1 cellular context compared by ENCODE assay signal in the genomic region with DNA sequence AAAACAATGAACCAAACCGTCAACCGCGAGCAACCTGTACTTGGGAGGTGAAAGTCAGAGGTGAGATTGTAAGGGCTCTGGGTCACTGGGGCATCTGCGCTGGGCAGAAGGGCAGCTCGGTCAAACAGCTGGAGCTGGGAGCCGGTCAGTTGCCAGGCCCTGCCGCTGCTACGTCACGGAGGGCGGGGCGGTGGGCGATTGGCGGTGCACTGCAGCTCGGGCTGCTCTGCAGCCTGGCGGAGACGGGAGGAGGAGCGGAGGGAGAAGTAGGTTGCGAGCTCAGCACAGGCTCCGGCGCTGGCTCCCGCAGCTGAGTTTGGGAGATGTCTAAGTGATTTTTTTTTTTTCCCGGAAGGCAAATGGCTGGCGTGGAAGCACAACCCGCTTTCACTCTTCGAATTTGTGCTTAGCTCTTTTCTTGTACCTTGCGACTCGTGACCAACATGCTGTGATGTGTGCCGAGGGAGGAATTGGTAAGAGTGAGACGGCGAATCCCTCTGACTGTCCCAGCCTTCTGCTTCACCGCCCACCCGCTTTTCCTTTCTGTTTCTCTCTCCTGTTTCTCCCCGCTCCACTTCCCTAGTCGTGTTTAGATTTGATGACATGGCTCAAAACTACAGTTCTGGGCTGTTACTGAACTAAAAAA.
TF ChIP-seq lines count a peak whose summit lies in the region.

A gene (plus strand): TSS at position 229 of the 646 bp plus-strand sequence. CDS start 27,266 bp downstream, outside the sequence.

TF ChIP-seq in HepG2, 621 proteins besides CTCF, POLR2A, EP300 and RAD21 (continued from another document and continues in another):
- TF ChIP-seq, protein P1, sequence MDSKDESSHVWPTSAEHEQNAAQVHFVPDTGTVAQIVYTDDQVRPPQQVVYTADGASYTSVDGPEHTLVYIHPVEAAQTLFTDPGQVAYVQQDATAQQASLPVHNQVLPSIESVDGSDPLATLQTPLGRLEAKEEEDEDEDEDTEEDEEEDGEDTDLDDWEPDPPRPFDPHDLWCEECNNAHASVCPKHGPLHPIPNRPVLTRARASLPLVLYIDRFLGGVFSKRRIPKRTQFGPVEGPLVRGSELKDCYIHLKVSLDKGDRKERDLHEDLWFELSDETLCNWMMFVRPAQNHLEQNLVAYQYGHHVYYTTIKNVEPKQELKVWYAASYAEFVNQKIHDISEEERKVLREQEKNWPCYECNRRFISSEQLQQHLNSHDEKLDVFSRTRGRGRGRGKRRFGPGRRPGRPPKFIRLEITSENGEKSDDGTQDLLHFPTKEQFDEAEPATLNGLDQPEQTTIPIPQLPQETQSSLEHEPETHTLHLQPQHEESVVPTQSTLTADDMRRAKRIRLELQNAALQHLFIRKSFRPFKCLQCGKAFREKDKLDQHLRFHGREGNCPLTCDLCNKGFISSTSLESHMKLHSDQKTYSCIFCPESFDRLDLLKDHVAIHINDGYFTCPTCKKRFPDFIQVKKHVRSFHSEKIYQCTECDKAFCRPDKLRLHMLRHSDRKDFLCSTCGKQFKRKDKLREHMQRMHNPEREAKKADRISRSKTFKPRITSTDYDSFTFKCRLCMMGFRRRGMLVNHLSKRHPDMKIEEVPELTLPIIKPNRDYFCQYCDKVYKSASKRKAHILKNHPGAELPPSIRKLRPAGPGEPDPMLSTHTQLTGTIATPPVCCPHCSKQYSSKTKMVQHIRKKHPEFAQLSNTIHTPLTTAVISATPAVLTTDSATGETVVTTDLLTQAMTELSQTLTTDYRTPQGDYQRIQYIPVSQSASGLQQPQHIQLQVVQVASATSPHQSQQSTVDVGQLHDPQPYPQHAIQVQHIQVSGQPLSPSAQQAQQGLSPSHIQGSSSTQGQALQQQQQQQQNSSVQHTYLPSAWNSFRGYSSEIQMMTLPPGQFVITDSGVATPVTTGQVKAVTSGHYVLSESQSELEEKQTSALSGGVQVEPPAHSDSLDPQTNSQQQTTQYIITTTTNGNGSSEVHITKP (CRISPR knock-in tag; IDR thresholded peaks at IDR 0.05; ENCODE audit: low read depth) = no peak
- TF ChIP-seq, protein P2, sequence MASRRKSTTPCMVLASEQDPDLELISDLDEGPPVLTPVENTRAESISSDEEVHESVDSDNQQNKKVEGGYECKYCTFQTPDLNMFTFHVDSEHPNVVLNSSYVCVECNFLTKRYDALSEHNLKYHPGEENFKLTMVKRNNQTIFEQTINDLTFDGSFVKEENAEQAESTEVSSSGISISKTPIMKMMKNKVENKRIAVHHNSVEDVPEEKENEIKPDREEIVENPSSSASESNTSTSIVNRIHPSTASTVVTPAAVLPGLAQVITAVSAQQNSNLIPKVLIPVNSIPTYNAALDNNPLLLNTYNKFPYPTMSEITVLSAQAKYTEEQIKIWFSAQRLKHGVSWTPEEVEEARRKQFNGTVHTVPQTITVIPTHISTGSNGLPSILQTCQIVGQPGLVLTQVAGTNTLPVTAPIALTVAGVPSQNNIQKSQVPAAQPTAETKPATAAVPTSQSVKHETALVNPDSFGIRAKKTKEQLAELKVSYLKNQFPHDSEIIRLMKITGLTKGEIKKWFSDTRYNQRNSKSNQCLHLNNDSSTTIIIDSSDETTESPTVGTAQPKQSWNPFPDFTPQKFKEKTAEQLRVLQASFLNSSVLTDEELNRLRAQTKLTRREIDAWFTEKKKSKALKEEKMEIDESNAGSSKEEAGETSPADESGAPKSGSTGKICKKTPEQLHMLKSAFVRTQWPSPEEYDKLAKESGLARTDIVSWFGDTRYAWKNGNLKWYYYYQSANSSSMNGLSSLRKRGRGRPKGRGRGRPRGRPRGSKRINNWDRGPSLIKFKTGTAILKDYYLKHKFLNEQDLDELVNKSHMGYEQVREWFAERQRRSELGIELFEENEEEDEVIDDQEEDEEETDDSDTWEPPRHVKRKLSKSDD (CRISPR knock-in tag; IDR thresholded peaks at IDR 0.05; ENCODE audit: low read depth) = no peak
- TF ChIP-seq, protein P3, sequence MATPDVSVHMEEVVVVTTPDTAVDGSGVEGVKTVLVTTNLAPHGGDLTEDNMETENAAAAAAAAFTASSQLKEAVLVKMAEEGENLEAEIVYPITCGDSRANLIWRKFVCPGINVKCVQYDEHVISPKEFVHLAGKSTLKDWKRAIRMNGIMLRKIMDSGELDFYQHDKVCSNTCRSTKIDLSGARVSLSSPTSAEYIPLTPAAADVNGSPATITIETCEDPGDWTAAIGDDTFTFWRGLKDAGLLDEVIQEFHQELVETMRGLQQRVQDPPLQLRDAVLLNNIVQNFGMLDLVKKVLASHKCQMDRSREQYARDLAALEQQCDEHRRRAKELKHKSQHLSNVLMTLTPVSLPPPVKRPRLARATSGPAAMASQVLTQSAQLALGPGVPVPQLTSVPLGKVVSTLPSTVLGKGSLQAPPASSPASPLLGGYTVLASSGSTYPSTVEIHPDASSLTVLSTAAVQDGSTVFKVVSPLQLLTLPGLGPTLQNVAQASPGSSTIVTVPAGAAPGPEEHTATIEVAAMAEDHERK (CRISPR knock-in tag; IDR thresholded peaks at IDR 0.05; ENCODE audit: low read depth) = no peak
- TF ChIP-seq TEAD3 (CRISPR knock-in tag; optimal IDR thresholded peaks at IDR 0.05; ENCODE audit: borderline replicate concordance) (no peak), TBX2 (CRISPR knock-in tag; IDR thresholded peaks at IDR 0.05; ENCODE audit: borderline replicate concordance) (no peak; the same call in 1 of the 2 replicates), MAZ (IDR thresholded peaks at IDR 0.05; ENCODE audit: borderline replicate concordance, low read depth, low read length) (0 out of 2 replicates have a peak, but pooled peaks have one; percentile 45), MAZ (CRISPR knock-in tag; IDR thresholded peaks at IDR 0.05; ENCODE audit: low read depth) (no peak; the same call in 1 of the 2 replicates), MTA1 (CRISPR knock-in tag; IDR thresholded peaks at IDR 0.05; ENCODE audit: borderline replicate concordance) (0 out of 2 replicates have a peak, but pooled peaks have one; percentile 14), NCOA2 (CRISPR knock-in tag; IDR thresholded peaks at IDR 0.05) (no peak), NR2F1 (CRISPR knock-in tag; IDR thresholded peaks at IDR 0.05) (no peak)
- TF ChIP-seq, protein P4, sequence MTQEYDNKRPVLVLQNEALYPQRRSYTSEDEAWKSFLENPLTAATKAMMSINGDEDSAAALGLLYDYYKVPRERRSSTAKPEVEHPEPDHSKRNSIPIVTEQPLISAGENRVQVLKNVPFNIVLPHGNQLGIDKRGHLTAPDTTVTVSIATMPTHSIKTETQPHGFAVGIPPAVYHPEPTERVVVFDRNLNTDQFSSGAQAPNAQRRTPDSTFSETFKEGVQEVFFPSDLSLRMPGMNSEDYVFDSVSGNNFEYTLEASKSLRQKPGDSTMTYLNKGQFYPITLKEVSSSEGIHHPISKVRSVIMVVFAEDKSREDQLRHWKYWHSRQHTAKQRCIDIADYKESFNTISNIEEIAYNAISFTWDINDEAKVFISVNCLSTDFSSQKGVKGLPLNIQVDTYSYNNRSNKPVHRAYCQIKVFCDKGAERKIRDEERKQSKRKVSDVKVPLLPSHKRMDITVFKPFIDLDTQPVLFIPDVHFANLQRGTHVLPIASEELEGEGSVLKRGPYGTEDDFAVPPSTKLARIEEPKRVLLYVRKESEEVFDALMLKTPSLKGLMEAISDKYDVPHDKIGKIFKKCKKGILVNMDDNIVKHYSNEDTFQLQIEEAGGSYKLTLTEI (CRISPR knock-in tag; conservative IDR thresholded peaks at IDR 0.05) = no peak
- TF ChIP-seq, protein P5, sequence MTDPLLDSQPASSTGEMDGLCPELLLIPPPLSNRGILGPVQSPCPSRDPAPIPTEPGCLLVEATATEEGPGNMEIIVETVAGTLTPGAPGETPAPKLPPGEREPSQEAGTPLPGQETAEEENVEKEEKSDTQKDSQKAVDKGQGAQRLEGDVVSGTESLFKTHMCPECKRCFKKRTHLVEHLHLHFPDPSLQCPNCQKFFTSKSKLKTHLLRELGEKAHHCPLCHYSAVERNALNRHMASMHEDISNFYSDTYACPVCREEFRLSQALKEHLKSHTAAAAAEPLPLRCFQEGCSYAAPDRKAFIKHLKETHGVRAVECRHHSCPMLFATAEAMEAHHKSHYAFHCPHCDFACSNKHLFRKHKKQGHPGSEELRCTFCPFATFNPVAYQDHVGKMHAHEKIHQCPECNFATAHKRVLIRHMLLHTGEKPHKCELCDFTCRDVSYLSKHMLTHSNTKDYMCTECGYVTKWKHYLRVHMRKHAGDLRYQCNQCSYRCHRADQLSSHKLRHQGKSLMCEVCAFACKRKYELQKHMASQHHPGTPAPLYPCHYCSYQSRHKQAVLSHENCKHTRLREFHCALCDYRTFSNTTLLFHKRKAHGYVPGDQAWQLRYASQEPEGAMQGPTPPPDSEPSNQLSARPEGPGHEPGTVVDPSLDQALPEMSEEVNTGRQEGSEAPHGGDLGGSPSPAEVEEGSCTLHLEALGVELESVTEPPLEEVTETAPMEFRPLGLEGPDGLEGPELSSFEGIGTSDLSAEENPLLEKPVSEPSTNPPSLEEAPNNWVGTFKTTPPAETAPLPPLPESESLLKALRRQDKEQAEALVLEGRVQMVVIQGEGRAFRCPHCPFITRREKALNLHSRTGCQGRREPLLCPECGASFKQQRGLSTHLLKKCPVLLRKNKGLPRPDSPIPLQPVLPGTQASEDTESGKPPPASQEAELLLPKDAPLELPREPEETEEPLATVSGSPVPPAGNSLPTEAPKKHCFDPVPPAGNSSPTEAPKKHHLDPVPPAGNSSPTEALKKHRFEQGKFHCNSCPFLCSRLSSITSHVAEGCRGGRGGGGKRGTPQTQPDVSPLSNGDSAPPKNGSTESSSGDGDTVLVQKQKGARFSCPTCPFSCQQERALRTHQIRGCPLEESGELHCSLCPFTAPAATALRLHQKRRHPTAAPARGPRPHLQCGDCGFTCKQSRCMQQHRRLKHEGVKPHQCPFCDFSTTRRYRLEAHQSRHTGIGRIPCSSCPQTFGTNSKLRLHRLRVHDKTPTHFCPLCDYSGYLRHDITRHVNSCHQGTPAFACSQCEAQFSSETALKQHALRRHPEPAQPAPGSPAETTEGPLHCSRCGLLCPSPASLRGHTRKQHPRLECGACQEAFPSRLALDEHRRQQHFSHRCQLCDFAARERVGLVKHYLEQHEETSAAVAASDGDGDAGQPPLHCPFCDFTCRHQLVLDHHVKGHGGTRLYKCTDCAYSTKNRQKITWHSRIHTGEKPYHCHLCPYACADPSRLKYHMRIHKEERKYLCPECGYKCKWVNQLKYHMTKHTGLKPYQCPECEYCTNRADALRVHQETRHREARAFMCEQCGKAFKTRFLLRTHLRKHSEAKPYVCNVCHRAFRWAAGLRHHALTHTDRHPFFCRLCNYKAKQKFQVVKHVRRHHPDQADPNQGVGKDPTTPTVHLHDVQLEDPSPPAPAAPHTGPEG (CRISPR knock-in tag; IDR thresholded peaks at IDR 0.05) = no peak
- TF ChIP-seq, protein P6, sequence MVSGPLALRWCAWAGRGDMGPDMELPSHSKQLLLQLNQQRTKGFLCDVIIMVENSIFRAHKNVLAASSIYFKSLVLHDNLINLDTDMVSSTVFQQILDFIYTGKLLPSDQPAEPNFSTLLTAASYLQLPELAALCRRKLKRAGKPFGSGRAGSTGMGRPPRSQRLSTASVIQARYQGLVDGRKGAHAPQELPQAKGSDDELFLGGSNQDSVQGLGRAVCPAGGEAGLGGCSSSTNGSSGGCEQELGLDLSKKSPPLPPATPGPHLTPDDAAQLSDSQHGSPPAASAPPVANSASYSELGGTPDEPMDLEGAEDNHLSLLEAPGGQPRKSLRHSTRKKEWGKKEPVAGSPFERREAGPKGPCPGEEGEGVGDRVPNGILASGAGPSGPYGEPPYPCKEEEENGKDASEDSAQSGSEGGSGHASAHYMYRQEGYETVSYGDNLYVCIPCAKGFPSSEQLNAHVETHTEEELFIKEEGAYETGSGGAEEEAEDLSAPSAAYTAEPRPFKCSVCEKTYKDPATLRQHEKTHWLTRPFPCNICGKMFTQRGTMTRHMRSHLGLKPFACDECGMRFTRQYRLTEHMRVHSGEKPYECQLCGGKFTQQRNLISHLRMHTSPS (CRISPR knock-in tag; IDR thresholded peaks at IDR 0.05; ENCODE audit: low read depth) = peak; percentile 46; the same call in 1 of the 2 replicates
- TF ChIP-seq, protein P7, sequence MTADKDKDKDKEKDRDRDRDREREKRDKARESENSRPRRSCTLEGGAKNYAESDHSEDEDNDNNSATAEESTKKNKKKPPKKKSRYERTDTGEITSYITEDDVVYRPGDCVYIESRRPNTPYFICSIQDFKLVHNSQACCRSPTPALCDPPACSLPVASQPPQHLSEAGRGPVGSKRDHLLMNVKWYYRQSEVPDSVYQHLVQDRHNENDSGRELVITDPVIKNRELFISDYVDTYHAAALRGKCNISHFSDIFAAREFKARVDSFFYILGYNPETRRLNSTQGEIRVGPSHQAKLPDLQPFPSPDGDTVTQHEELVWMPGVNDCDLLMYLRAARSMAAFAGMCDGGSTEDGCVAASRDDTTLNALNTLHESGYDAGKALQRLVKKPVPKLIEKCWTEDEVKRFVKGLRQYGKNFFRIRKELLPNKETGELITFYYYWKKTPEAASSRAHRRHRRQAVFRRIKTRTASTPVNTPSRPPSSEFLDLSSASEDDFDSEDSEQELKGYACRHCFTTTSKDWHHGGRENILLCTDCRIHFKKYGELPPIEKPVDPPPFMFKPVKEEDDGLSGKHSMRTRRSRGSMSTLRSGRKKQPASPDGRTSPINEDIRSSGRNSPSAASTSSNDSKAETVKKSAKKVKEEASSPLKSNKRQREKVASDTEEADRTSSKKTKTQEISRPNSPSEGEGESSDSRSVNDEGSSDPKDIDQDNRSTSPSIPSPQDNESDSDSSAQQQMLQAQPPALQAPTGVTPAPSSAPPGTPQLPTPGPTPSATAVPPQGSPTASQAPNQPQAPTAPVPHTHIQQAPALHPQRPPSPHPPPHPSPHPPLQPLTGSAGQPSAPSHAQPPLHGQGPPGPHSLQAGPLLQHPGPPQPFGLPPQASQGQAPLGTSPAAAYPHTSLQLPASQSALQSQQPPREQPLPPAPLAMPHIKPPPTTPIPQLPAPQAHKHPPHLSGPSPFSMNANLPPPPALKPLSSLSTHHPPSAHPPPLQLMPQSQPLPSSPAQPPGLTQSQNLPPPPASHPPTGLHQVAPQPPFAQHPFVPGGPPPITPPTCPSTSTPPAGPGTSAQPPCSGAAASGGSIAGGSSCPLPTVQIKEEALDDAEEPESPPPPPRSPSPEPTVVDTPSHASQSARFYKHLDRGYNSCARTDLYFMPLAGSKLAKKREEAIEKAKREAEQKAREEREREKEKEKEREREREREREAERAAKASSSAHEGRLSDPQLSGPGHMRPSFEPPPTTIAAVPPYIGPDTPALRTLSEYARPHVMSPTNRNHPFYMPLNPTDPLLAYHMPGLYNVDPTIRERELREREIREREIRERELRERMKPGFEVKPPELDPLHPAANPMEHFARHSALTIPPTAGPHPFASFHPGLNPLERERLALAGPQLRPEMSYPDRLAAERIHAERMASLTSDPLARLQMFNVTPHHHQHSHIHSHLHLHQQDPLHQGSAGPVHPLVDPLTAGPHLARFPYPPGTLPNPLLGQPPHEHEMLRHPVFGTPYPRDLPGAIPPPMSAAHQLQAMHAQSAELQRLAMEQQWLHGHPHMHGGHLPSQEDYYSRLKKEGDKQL (CRISPR knock-in tag; IDR thresholded peaks at IDR 0.05; ENCODE audit: low read depth) = no peak
